ENCODE assay signal across 8 cellular contexts in the genomic region with DNA sequence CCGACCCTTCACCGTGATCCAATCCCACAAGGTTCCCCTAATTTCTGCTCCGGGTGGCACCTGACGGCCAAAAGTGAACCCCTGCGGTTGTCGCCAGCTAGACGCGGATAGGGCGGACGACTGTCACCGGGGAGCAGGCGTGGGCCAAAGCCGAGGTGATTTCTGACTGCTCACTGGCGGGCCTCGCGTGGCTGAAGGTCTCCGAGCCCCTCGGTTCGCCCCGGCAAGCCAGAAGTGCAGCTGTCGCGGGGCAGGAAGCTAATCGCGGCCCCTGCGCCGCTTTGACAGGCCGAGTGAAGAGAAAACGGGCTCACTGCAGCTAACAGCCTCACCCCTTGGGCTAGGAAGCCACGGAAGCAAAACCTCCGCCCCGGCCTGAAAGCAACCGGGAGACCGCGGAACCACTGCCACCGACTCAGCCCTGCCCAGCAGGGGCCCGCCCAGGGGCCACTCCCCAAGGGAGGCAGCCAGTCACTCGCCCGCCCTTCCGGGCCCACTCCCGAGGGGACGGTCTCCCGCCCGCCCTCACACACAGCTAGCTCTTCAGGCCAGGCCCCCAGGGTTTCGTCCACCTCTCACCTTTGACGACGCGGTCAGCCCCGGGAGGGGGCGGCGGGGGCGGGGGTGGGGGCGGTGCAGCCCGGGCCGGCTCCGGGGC. TPM values are rescaled to one million over a fixed set of nuclear protein-coding genes. Genes with fewer than 3 reads are reported as not detected.
DNase-seq lines count a peak whose midpoint lies in the region; TF ChIP-seq lines count a peak whose summit lies in the region.

No MANE protein-coding gene starts in this region.

- DNase-seq in GM03348 (ENCODE audit: low spot score) (peak; percentile 96), GOT3 (lab: John Stamatoyannopoulos, UW) (peak; percentile 69), Kasumi-1 (lab: John Stamatoyannopoulos, UW) (peak; percentile 83 to 89), SK-N-MC (ENCODE audit: low read depth, low spot score) (no peak), glutamatergic neuron (peak; percentile 81), tibial artery (peak; percentile 86 to 95)

- H3K36me3 ChIP-seq in SK-N-MC (ENCODE audit: insufficient read depth, low read length) (no peaks in the 10 kb centered on the region; the same call in 1 of the 2 replicates), parathyroid adenoma (ENCODE audit: control insufficient read depth, insufficient read depth, low read length) (no peaks in the 10 kb centered on the region), tibial artery (peaks cover 16 to 29% (median 23%) of the 10 kb centered on the region in 3 donors)

- H3K9me3 Mint-ChIP-seq in activated naive CD4-positive, alpha-beta T cell treated with anti-CD3 and anti-CD28 coated beads, Interleukin-2, amount 50 U/mL, for 24 hours = no peaks in the 10 kb centered on the region
- peaks cover 10% of the 10 kb centered on the region for H3K9me3 Mint-ChIP-seq in glutamatergic neuron (ENCODE audit: unreplicated experiment)

- intact Hi-C loops in tibial artery (cut with DNase I; ENCODE audit: low total_unique reads) = no loop called here

- TF ChIP-seq CTCF in glutamatergic neuron (IDR thresholded peaks at IDR 0.05; ENCODE audit: partially characterized antibody, unreplicated experiment) = no peak
- no peak for TF ChIP-seq CTCF in parathyroid adenoma (IDR thresholded peaks at IDR 0.05)
- TF ChIP-seq CTCF in tibial artery (IDR thresholded peaks at IDR 0.05) = no peak

- H3K4me1 Mint-ChIP-seq in activated naive CD4-positive, alpha-beta T cell treated with anti-CD3 and anti-CD28 coated beads, Interleukin-2, amount 50 U/mL, for 24 hours = peaks cover 53% of the 10 kb centered on the region
- peaks cover 28% of the 10 kb centered on the region for H3K4me1 Mint-ChIP-seq in glutamatergic neuron (ENCODE audit: low read depth, unreplicated experiment)

- peak overlapping the region; percentile 74 for H3K27ac ChIP-seq in SK-N-MC
- H3K27ac ChIP-seq in parathyroid adenoma = peak overlapping the region; percentile 87
- H3K27ac ChIP-seq in tibial artery = peak overlapping the region; percentile 93 to 94

- H3K9me3 ChIP-seq in SK-N-MC (ENCODE audit: low read depth, low read length) (no peaks in the 10 kb centered on the region), parathyroid adenoma (ENCODE audit: control insufficient read depth, low read length) (no peaks in the 10 kb centered on the region), tibial artery (no peaks in the 10 kb centered on the region)

- peaks cover 26% of the 10 kb centered on the region for H3K79me2 ChIP-seq in parathyroid adenoma

- peak overlapping the region; percentile 95 for H3K4me3 Mint-ChIP-seq in activated naive CD4-positive, alpha-beta T cell treated with anti-CD3 and anti-CD28 coated beads, Interleukin-2, amount 50 U/mL, for 24 hours
- H3K4me3 Mint-ChIP-seq in glutamatergic neuron (ENCODE audit: unreplicated experiment) = peak overlapping the region; percentile 99

- peaks cover 6% of the 10 kb centered on the region for H3K36me3 Mint-ChIP-seq in activated naive CD4-positive, alpha-beta T cell treated with anti-CD3 and anti-CD28 coated beads, Interleukin-2, amount 50 U/mL, for 24 hours
- no peaks in the 10 kb centered on the region for H3K36me3 Mint-ChIP-seq in glutamatergic neuron (ENCODE audit: unreplicated experiment)

- H3K27ac Mint-ChIP-seq in activated naive CD4-positive, alpha-beta T cell treated with anti-CD3 and anti-CD28 coated beads, Interleukin-2, amount 50 U/mL, for 24 hours = peak overlapping the region; percentile 91
- H3K27ac Mint-ChIP-seq in glutamatergic neuron (ENCODE audit: unreplicated experiment) = peak overlapping the region; percentile 95

- H3K4me3 ChIP-seq in SK-N-MC = peak overlapping the region; percentile 83
- peak overlapping the region; percentile 84 for H3K4me3 ChIP-seq in parathyroid adenoma (ENCODE audit: low read depth, low read length)
- H3K4me3 ChIP-seq in tibial artery = peak overlapping the region; percentile 68 to 98

- H3K27me3 ChIP-seq in parathyroid adenoma (ENCODE audit: control insufficient read depth, insufficient read depth, low read length) (no peaks in the 10 kb centered on the region), tibial artery (no peaks in the 10 kb centered on the region)

- H2AFZ ChIP-seq in parathyroid adenoma = peak overlapping the region; percentile 79

- H3K9ac ChIP-seq in SK-N-MC (ENCODE audit: insufficient read length) = peak overlapping the region; percentile 87
- H3K9ac ChIP-seq in parathyroid adenoma = peak overlapping the region; percentile 94

- H3K27me3 Mint-ChIP-seq in activated naive CD4-positive, alpha-beta T cell treated with anti-CD3 and anti-CD28 coated beads, Interleukin-2, amount 50 U/mL, for 24 hours = no peaks in the 10 kb centered on the region
- H3K27me3 Mint-ChIP-seq in glutamatergic neuron (ENCODE audit: unreplicated experiment) = peaks cover 3% of the 10 kb centered on the region

- H3K4me2 ChIP-seq in parathyroid adenoma (ENCODE audit: low read length) = peak overlapping the region; percentile 97

- H3K4me1 ChIP-seq in parathyroid adenoma (no peaks in the 10 kb centered on the region), tibial artery (peaks cover 0 to 50% (median 34%) of the 10 kb centered on the region in 4 donors)

RNA-seq across cellular contexts. Expression of a gene that starts 0.5 kb away (rescaled TPM):
- 67.9 TPM for total RNA-seq in glutamatergic neuron (ENCODE audit: unreplicated experiment)
